ENCODE assay signal across 8 cellular contexts in genomic region chr7:100127866-100128601, GRCh38. TPM values are rescaled to one million over a fixed set of nuclear protein-coding genes. Genes with fewer than 3 reads are reported as not detected.
DNase-seq lines count a peak whose midpoint lies in the region; ATAC-seq and TF ChIP-seq lines count a peak whose summit lies in the region.

No MANE protein-coding gene starts in this region.

- in situ Hi-C loops in KBM-7 (cut with MboI; ENCODE audit: low pct_unique_long_range_greater_than_20kb, low sequenced_read_pairs), result no loop called here

- H3K36me3 Mint-ChIP-seq in glutamatergic neuron (ENCODE audit: unreplicated experiment), result no peaks in the 10 kb centered on the region

- no peaks in the 10 kb centered on the region for H3K36me3 ChIP-seq in rectal smooth muscle tissue (ENCODE audit: control insufficient read depth, insufficient read depth, low read length)

- peak overlapping the region; percentile 97 for H3K27ac ChIP-seq in rectal smooth muscle tissue (ENCODE audit: low read depth, low read length)

- peaks cover 3% of the 10 kb centered on the region for H3K4me1 Mint-ChIP-seq in glutamatergic neuron (ENCODE audit: low read depth, unreplicated experiment)

- peak overlapping the region; percentile 83 for H3K4me3 Mint-ChIP-seq in glutamatergic neuron (ENCODE audit: unreplicated experiment)

- peaks cover 2% of the 10 kb centered on the region for H3K9me3 Mint-ChIP-seq in glutamatergic neuron (ENCODE audit: unreplicated experiment)

- H3K27ac Mint-ChIP-seq in glutamatergic neuron (ENCODE audit: unreplicated experiment), result peak overlapping the region; percentile 38

- peaks cover 3% of the 10 kb centered on the region for H3K4me1 ChIP-seq in rectal smooth muscle tissue (ENCODE audit: control insufficient read depth, insufficient read depth, low read length)

- no peak for TF ChIP-seq CTCF in glutamatergic neuron (IDR thresholded peaks at IDR 0.05; ENCODE audit: partially characterized antibody, unreplicated experiment)

- peaks cover 7% of the 10 kb centered on the region for H3K27me3 Mint-ChIP-seq in glutamatergic neuron (ENCODE audit: unreplicated experiment)

- peak; percentile 47 for DNase-seq in KBM-7
- peak; percentile 54 to 60 for DNase-seq in activated T-cell treated with anti-CD3 and anti-CD28 coated beads, Interleukin-2, amount 50 U/mL, for 48 hours
- peak; percentile 56 for DNase-seq in glutamatergic neuron
- DNase-seq in NCI-H1092 (lab: John Stamatoyannopoulos, UW), result no peak

- H3K27me3 ChIP-seq in rectal smooth muscle tissue (ENCODE audit: control insufficient read depth, insufficient read depth, low read length), result no peaks in the 10 kb centered on the region

- peak overlapping the region; percentile 86; the same call in 1 of the 2 replicates for H3K4me3 ChIP-seq in GM08714 (ENCODE audit: low read length)
- H3K4me3 ChIP-seq in rectal smooth muscle tissue (ENCODE audit: low read length), result peak overlapping the region; percentile 94

- H3K9ac ChIP-seq in rectal smooth muscle tissue (ENCODE audit: low read length), result peak overlapping the region; percentile 81

- ATAC-seq in GM19452 (IDR thresholded peaks at IDR 0.05; ENCODE audit: unreplicated experiment) (no peak), HG02588 (IDR thresholded peaks at IDR 0.05; ENCODE audit: unreplicated experiment) (no peak)

RNA-seq across cellular contexts. Expression of gene MBLAC1, which starts 1.3 kb away (rescaled TPM):
- total RNA-seq in glutamatergic neuron (ENCODE audit: unreplicated experiment), result 3.3 TPM

RNA-seq across cellular contexts. Expression of gene CNPY4, which starts 8.6 kb away (rescaled TPM):
- total RNA-seq in glutamatergic neuron (ENCODE audit: unreplicated experiment), result 19.3 TPM

RNA-seq across cellular contexts. Expression of gene TAF6, which starts 8.9 kb away (rescaled TPM):
- total RNA-seq in glutamatergic neuron (ENCODE audit: unreplicated experiment), result 63.1 TPM

RNA-seq across cellular contexts. Expression of gene LAMTOR4, which starts 20.7 kb away (rescaled TPM):
- total RNA-seq in glutamatergic neuron (ENCODE audit: unreplicated experiment), result 66.9 TPM

RNA-seq across cellular contexts. Expression of gene AP4M1, which starts 26.6 kb away (rescaled TPM):
- total RNA-seq in glutamatergic neuron (ENCODE audit: unreplicated experiment), result 25.9 TPM
